ENCODE assay signal across 15 cellular contexts in the genomic region with DNA sequence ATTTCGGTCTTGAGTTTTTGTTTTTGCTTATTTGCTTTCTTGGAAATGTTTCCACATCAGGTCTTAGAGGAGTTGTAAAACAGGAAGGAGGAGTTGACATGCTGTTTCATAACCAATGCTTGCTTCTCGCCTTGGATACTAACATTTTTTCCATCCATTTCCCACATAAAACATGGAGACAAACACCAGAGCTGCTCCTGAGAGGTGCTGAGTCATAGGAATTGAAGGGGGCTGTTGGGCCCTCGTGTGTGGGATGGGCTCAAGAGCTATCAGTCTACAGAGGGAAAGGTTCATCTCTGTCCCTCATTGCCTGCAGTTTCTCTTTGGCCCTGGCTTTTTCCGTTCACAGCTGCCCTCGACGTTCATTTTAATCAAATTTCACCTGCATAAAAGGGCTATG. TPM values are rescaled to one million over a fixed set of nuclear protein-coding genes. Genes with fewer than 3 reads are reported as not detected.
DNase-seq lines count a peak whose midpoint lies in the region; FAIRE-seq and TF ChIP-seq lines count a peak whose summit lies in the region.
"Had no signal": no experiment of that assay in that cellular context is flagged by ENCODE, and none has a peak within 500 bp of the region (broad histone marks: within the 10 kb centered on the region; RNA-seq: fewer than 3 reads in every experiment).

No MANE protein-coding gene starts in this region.

- no peak overlapping the region for H3K4me2 ChIP-seq in mammary epithelial cell (ENCODE audit: insufficient read depth, low read depth, low read length)

- H2AFZ ChIP-seq in mammary epithelial cell (ENCODE audit: low read depth, low read length): no peak overlapping the region

- H3K4me1 Mint-ChIP-seq in MCF 10A (ENCODE audit: insufficient read depth, unreplicated experiment) (no peaks in the 10 kb centered on the region), nephron progenitor cell (peaks cover 30% of the 10 kb centered on the region)

- no peaks in the 10 kb centered on the region for H3K4me1 ChIP-seq in mammary epithelial cell (ENCODE audit: insufficient read depth, low read length)
- peaks cover 16% of the 10 kb centered on the region for H3K4me1 ChIP-seq in adipocyte (ENCODE audit: control insufficient read depth, insufficient read depth, low read length)
- no peaks in the 10 kb centered on the region for H3K4me1 ChIP-seq in vagina

- no peaks in the 10 kb centered on the region for H4K20me1 ChIP-seq in mammary epithelial cell (ENCODE audit: insufficient read depth, low read length)

- peaks cover 7% of the 10 kb centered on the region for H3K9me3 Mint-ChIP-seq in MCF 10A (ENCODE audit: unreplicated experiment)
- H3K9me3 Mint-ChIP-seq in nephron progenitor cell: peaks cover 69% of the 10 kb centered on the region
- H3K9me3 Mint-ChIP-seq: activated naive CD4-positive, alpha-beta T cell treated with anti-CD3 and anti-CD28 coated beads, Interleukin-2, amount 50 U/mL, for 24 hours; T-helper 1 cell treated with Interleukin-12 subunit alpha and Interleukin-12 subunit beta and Interleukin-4 antibody, amounts not matched to agents 30 μg/mL and 1 μg/mL, for 36 hours had no signal

- no peaks in the 10 kb centered on the region for H3K79me2 ChIP-seq in mammary epithelial cell (ENCODE audit: insufficient read depth, low read length)

- H3K27me3 ChIP-seq in mammary epithelial cell (ENCODE audit: insufficient read depth, low read length): no peaks in the 10 kb centered on the region
- H3K27me3 ChIP-seq in adipocyte (replicated peaks; ENCODE audit: control insufficient read depth, insufficient read depth, low read length): no peaks in the 10 kb centered on the region
- no peaks in the 10 kb centered on the region for H3K27me3 ChIP-seq in vagina

- DNase-seq in MCF 10A (ENCODE audit: unreplicated experiment) (peak; percentile 5), mammary epithelial cell (no peak), adipocyte (ENCODE audit: low read depth) (peak; percentile 7), vagina (ENCODE audit: extremely low spot score in 2 of 2) (no peak), nephron progenitor cell (no peak)
- no peak for DNase-seq in activated naive CD4-positive, alpha-beta T cell (lab: John Stamatoyannopoulos, UW)
- DNase-seq in effector CD8-positive, alpha-beta T cell (lab: John Stamatoyannopoulos, UW): no peak
- DNase-seq: head of caudate nucleus, NCI-H187, psoas muscle had no signal

- no TSS peak for BruUV-seq in MCF 10A (replicated peaks; lab: Mats Ljungman, UMichigan)
- no TSS peak for BruUV-seq in mammary epithelial cell (replicated peaks; lab: Mats Ljungman, UMichigan)

- no peak overlapping the region for H3K4me3 ChIP-seq in mammary epithelial cell (replicated peaks in 1 of 3; ENCODE audit: insufficient read depth in 1 of 3, low read depth in 2 of 3, low read length in 3 of 3)
- peak overlapping the region; percentile 35 for H3K4me3 ChIP-seq in adipocyte (ENCODE audit: low read length)
- H3K4me3 ChIP-seq in vagina: no peak overlapping the region
- H3K4me3 ChIP-seq: psoas muscle had no signal

- intact Hi-C loops in MCF 10A (cut with micrococcal nuclease): no loop called here
- intact Hi-C loops in mammary epithelial cell (cut with micrococcal nuclease): no loop called here
- intact Hi-C loops in vagina (cut with DNase I): no loop called here

- H3K9ac ChIP-seq in mammary epithelial cell (ENCODE audit: insufficient read depth, low read length): no peak overlapping the region
- no peak overlapping the region for H3K9ac ChIP-seq in adipocyte (ENCODE audit: low read length)

- H3K27me3 Mint-ChIP-seq in MCF 10A (ENCODE audit: insufficient read depth, unreplicated experiment) (no peaks in the 10 kb centered on the region), nephron progenitor cell (ENCODE audit: low read depth, poor library complexity) (peaks cover 5% of the 10 kb centered on the region)
- H3K27me3 Mint-ChIP-seq: activated naive CD4-positive, alpha-beta T cell treated with anti-CD3 and anti-CD28 coated beads, Interleukin-2, amount 50 U/mL, for 24 hours had no signal

- POLR2A ChIA-PET in MCF 10A (lab: Yijun Ruan, JAX): no interaction called here

- CTCF ChIA-PET in MCF 10A (lab: Yijun Ruan, JAX) (interaction anchor here (1.1 kb wide), 1 partner anchor 10 kb away, joined by 6 read pairs; no protein-coding TSS in a partner anchor), mammary epithelial cell (lab: Charles Lee; ENCODE audit: low non-redundant PET) (no interaction called here)

- H3K4me3 Mint-ChIP-seq in MCF 10A (ENCODE audit: unreplicated experiment) (no peak overlapping the region), nephron progenitor cell (no peak overlapping the region)
- H3K4me3 Mint-ChIP-seq: activated naive CD4-positive, alpha-beta T cell treated with anti-CD3 and anti-CD28 coated beads, Interleukin-2, amount 50 U/mL, for 24 hours; T-helper 1 cell treated with Interleukin-12 subunit alpha and Interleukin-12 subunit beta and Interleukin-4 antibody, amounts not matched to agents 30 μg/mL and 1 μg/mL, for 36 hours had no signal

- H3K27ac ChIP-seq in mammary epithelial cell (ENCODE audit: insufficient read depth, low read depth, low read length) (no peak overlapping the region), vagina (peak overlapping the region; percentile 27)
- H3K27ac ChIP-seq: psoas muscle had no signal

- peak; percentile 17 for FAIRE-seq in islet of Langerhans (lab: Jason Lieb, UNC)
- FAIRE-seq: G401.6, RCC 7860 had no signal

- dilution Hi-C loops in mammary epithelial cell (cut with HindIII; ENCODE audit: low sequenced_read_pairs): no loop called here

- H3K27ac Mint-ChIP-seq in MCF 10A (ENCODE audit: low read depth, unreplicated experiment) (no peak overlapping the region), nephron progenitor cell (no peak overlapping the region)
- H3K27ac Mint-ChIP-seq: activated naive CD4-positive, alpha-beta T cell treated with anti-CD3 and anti-CD28 coated beads, Interleukin-2, amount 50 U/mL, for 24 hours; T-helper 1 cell treated with Interleukin-12 subunit alpha and Interleukin-12 subunit beta and Interleukin-4 antibody, amounts not matched to agents 30 μg/mL and 1 μg/mL, for 36 hours had no signal

- no peak for TF ChIP-seq CTCF in MCF 10A (IDR thresholded peaks at IDR 0.05; ENCODE audit: unreplicated experiment)
- no peak for TF ChIP-seq CTCF in mammary epithelial cell (conservative IDR thresholded peaks at IDR 0.05 in 1 of 2, IDR thresholded peaks at IDR 0.05 in 1 of 2; ENCODE audit: extremely low read depth in 1 of 2, insufficient read depth in 1 of 2, low read depth in 1 of 2, low read length in 2 of 2)
- no peak for TF ChIP-seq CTCF in vagina (IDR thresholded peaks at IDR 0.05)
- no peak for TF ChIP-seq CTCF in nephron progenitor cell (IDR thresholded peaks at IDR 0.05)

- no peak for TF ChIP-seq POLR2A in vagina (IDR thresholded peaks at IDR 0.05)

- H3K36me3 Mint-ChIP-seq in MCF 10A (ENCODE audit: insufficient read depth, unreplicated experiment) (peaks cover 4% of the 10 kb centered on the region), nephron progenitor cell (ENCODE audit: low read depth) (peaks cover 56% of the 10 kb centered on the region)

- in situ Hi-C loops in mammary epithelial cell (cut with MboI; ENCODE audit: low sequenced_read_pairs in 2 of 2): no loop called here

- peaks cover 12% of the 10 kb centered on the region for H3K9me3 ChIP-seq in mammary epithelial cell (replicated peaks; ENCODE audit: insufficient read depth, low read length)
- no peaks in the 10 kb centered on the region for H3K9me3 ChIP-seq in adipocyte (ENCODE audit: control insufficient read depth, low read length)
- no peaks in the 10 kb centered on the region for H3K9me3 ChIP-seq in vagina
- H3K9me3 ChIP-seq: psoas muscle had no signal

- no peaks in the 10 kb centered on the region for H3K36me3 ChIP-seq in mammary epithelial cell (ENCODE audit: insufficient read depth, low read length)
- no peaks in the 10 kb centered on the region for H3K36me3 ChIP-seq in adipocyte (ENCODE audit: control insufficient read depth, insufficient read depth, low read length, severe bottlenecking)
- H3K36me3 ChIP-seq in vagina: no peaks in the 10 kb centered on the region

- WGBS in mammary epithelial cell (ENCODE audit: low coverage, missing lambda C conversion rate): 57% methylated on average over 6 of the region's 6 CpGs

RNA-seq across cellular contexts. Expression of a gene that starts 29.9 kb away (rescaled TPM):
- total RNA-seq in MCF 10A (2022) (15.0 and 21.7 TPM in 2 replicates), mammary epithelial cell (1 to 10 TPM; 5.5 to 7.2 TPM), vagina (41.3 TPM)
- polyA plus RNA-seq in mammary epithelial cell: 0.27 TPM
- polyA minus RNA-seq in mammary epithelial cell: not detected

Comparison
In these comparisons a context has a peak if more than half of its experiments do, and no peak if none do; other contexts are left out.
1. DNase-seq: peak in MCF 10A (single experiment) and adipocyte (single experiment); none in mammary epithelial cell (single experiment), vagina (0 of 2), activated naive CD4-positive, alpha-beta T cell (0 of 4), effector CD8-positive, alpha-beta T cell (single experiment) and nephron progenitor cell (single experiment).